In genomic region chr16:80285089-80285488, GRCh38 we compare ENCODE assay signal across 20 cellular contexts.
DNase-seq lines count a peak whose midpoint lies in the region; ATAC-seq, FAIRE-seq and TF ChIP-seq lines count a peak whose summit lies in the region.
"Had no signal": no experiment of that assay in that cellular context is flagged by ENCODE, and none has a peak within 500 bp of the region (broad histone marks: within the 10 kb centered on the region; RNA-seq: fewer than 3 reads in every experiment).

No MANE protein-coding gene starts in this region.

- no peaks in the 10 kb centered on the region for H3K36me3 Mint-ChIP-seq in natural killer cell
- no peaks in the 10 kb centered on the region for H3K36me3 Mint-ChIP-seq in activated CD4-positive, alpha-beta T cell treated with anti-CD3 and anti-CD28 coated beads, Interleukin-2, amount 10 ng/mL, durations not matched to agents 7 days and 5 days (ENCODE audit: low read depth)
- H3K36me3 Mint-ChIP-seq: brain, memory B cell had no signal

- DNase-seq in AG04450 (ENCODE audit: low read depth, low spot score) (peak; percentile 47), HTR-8/SVneo (ENCODE audit: insufficient read length, low spot score) (peak; percentile 33), astrocyte of the spinal cord (ENCODE audit: low read depth, low spot score) (peak; percentile 81), kidney epithelial cell (ENCODE audit: low read depth) (peak; percentile 85), natural killer cell (no peak)
- DNase-seq in activated CD4-positive, alpha-beta T cell treated with anti-CD3 and anti-CD28 coated beads, Interleukin-2, amount 10 ng/mL, durations not matched to agents 7 days and 5 days = no peak
- DNase-seq: activated CD8-positive, alpha-beta T cell treated with anti-CD3 and anti-CD28 coated beads, Interleukin-2, amount 10 ng/mL, durations not matched to agents 7 days and 5 days; activated effector memory CD4-positive, alpha-beta T cell treated with anti-CD3 and anti-CD28 coated beads, Interleukin-2, amount 50 U/mL, for 16 hours; DMS53; KBM-7; NCI-H187 treated with DMSO at 0.1 percent for 48 hours; NCI-H69; stimulated activated CD4-positive, alpha-beta T cell treated with anti-CD3 and anti-CD28 coated beads, Interleukin-15, amount 100 ng/mL, for 24 hours; testis had no signal

- H3K27me3 ChIP-seq in AG04450 (ENCODE audit: control insufficient read depth, insufficient read depth, low read length) (no peaks in the 10 kb centered on the region), kidney epithelial cell (ENCODE audit: control insufficient read depth, insufficient read depth, low read length) (no peaks in the 10 kb centered on the region)
- H3K27me3 ChIP-seq: BLaER1, testis had no signal

- no peak overlapping the region for H3K27ac Mint-ChIP-seq in natural killer cell
- no peak overlapping the region for H3K27ac Mint-ChIP-seq in activated CD4-positive, alpha-beta T cell treated with anti-CD3 and anti-CD28 coated beads, Interleukin-2, amount 10 ng/mL, durations not matched to agents 7 days and 5 days
- H3K27ac Mint-ChIP-seq: activated CD8-positive, alpha-beta T cell treated with anti-CD3 and anti-CD28 coated beads, Interleukin-2, amount 10 ng/mL, durations not matched to agents 7 days and 5 days; brain; memory B cell had no signal

- peak; percentile 83 for FAIRE-seq in HTR-8/SVneo (lab: Jason Lieb, UNC)
- FAIRE-seq: GM12892 had no signal

- H3K9me3 ChIP-seq in AG04450 (ENCODE audit: control insufficient read depth, insufficient read depth, low read length) = no peaks in the 10 kb centered on the region
- H3K9me3 ChIP-seq: BLaER1, testis had no signal

- ATAC-seq in HG03175 (IDR thresholded peaks at IDR 0.05; ENCODE audit: unreplicated experiment) (no peak), GM18867 (IDR thresholded peaks at IDR 0.05; ENCODE audit: unreplicated experiment) (no peak), natural killer cell (no peak)
- ATAC-seq: activated CD8-positive, alpha-beta T cell treated with anti-CD3 and anti-CD28 coated beads, Interleukin-2, amount 10 ng/mL, durations not matched to agents 7 days and 5 days had no signal

- no peak overlapping the region for H3K4me3 ChIP-seq in AG04450 (ENCODE audit: low read depth, low read length)
- H3K4me3 ChIP-seq in astrocyte of the spinal cord (ENCODE audit: low read depth, low read length) = no peak overlapping the region
- H3K4me3 ChIP-seq in kidney epithelial cell (ENCODE audit: low read depth, low read length) = no peak overlapping the region
- H3K4me3 ChIP-seq: BLaER1, testis had no signal

- H3K27me3 Mint-ChIP-seq in natural killer cell (ENCODE audit: low read depth in 2 of 2) = peaks cover 4 to 21% of the 10 kb centered on the region in 2 donors
- H3K27me3 Mint-ChIP-seq in activated CD4-positive, alpha-beta T cell treated with anti-CD3 and anti-CD28 coated beads, Interleukin-2, amount 10 ng/mL, durations not matched to agents 7 days and 5 days = peaks cover 12% of the 10 kb centered on the region

- H3K9me3 Mint-ChIP-seq in natural killer cell = peaks cover 0 to 2% of the 10 kb centered on the region in 2 donors
- no peaks in the 10 kb centered on the region for H3K9me3 Mint-ChIP-seq in activated CD4-positive, alpha-beta T cell treated with anti-CD3 and anti-CD28 coated beads, Interleukin-2, amount 10 ng/mL, durations not matched to agents 7 days and 5 days
- H3K9me3 Mint-ChIP-seq: memory B cell had no signal

- no peaks in the 10 kb centered on the region for H3K4me1 Mint-ChIP-seq in natural killer cell
- no peaks in the 10 kb centered on the region for H3K4me1 Mint-ChIP-seq in activated CD4-positive, alpha-beta T cell treated with anti-CD3 and anti-CD28 coated beads, Interleukin-2, amount 10 ng/mL, durations not matched to agents 7 days and 5 days
- H3K4me1 Mint-ChIP-seq: brain, memory B cell had no signal

- intact Hi-C loops in natural killer cell (cut with micrococcal nuclease) = no loop called here

- H3K27ac ChIP-seq in AG04450 (ENCODE audit: low read depth, low read length) = no peak overlapping the region
- H3K27ac ChIP-seq: BLaER1, testis had no signal

- CTCF ChIA-PET in AG04450 (lab: Charles Lee) = no interaction called here
- CTCF ChIA-PET in activated CD4-positive, alpha-beta T cell treated with anti-CD3 and anti-CD28 coated beads, Interleukin-2, amount 10 ng/mL, durations not matched to agents 7 days and 5 days (lab: Charles Lee) = no interaction called here

- in situ Hi-C loops in astrocyte of the spinal cord (cut with HindIII; ENCODE audit: low sequenced_read_pairs) = no loop called here

- H3K4me3 Mint-ChIP-seq in natural killer cell = no peak overlapping the region
- no peak overlapping the region for H3K4me3 Mint-ChIP-seq in activated CD4-positive, alpha-beta T cell treated with anti-CD3 and anti-CD28 coated beads, Interleukin-2, amount 10 ng/mL, durations not matched to agents 7 days and 5 days
- H3K4me3 Mint-ChIP-seq: activated CD8-positive, alpha-beta T cell treated with anti-CD3 and anti-CD28 coated beads, Interleukin-2, amount 10 ng/mL, durations not matched to agents 7 days and 5 days; brain; memory B cell had no signal

- POLR2A ChIA-PET in AG04450 (lab: Yijun Ruan, JAX) = no interaction called here
- POLR2A ChIA-PET in activated CD4-positive, alpha-beta T cell treated with anti-CD3 and anti-CD28 coated beads, Interleukin-2, amount 10 ng/mL, durations not matched to agents 7 days and 5 days (lab: Charles Lee) = no interaction called here

- no peak for TF ChIP-seq CTCF in AG04450 (IDR thresholded peaks at IDR 0.05; ENCODE audit: low read depth, low read length)
- no peak for TF ChIP-seq CTCF in astrocyte of the spinal cord (IDR thresholded peaks at IDR 0.05; ENCODE audit: low read depth, low read length)
- TF ChIP-seq CTCF in kidney epithelial cell (IDR thresholded peaks at IDR 0.05; ENCODE audit: insufficient read depth, low read length, poor library complexity, severe bottlenecking) = no peak
- TF ChIP-seq CTCF in natural killer cell (IDR thresholded peaks at IDR 0.05) = no peak

- H3K36me3 ChIP-seq in kidney epithelial cell (ENCODE audit: control insufficient read depth, insufficient read depth, low read length) = no peaks in the 10 kb centered on the region
- H3K36me3 ChIP-seq: BLaER1 had no signal

Comparison
In these comparisons a context has a peak if more than half of its experiments do, and no peak if none do; other contexts are left out.
1. DNase-seq: peak in AG04450 (single experiment), HTR-8/SVneo (single experiment), astrocyte of the spinal cord (single experiment) and kidney epithelial cell (single experiment); none in natural killer cell (single experiment) and activated CD4-positive, alpha-beta T cell treated with anti-CD3 and anti-CD28 coated beads, Interleukin-2, amount 10 ng/mL, durations not matched to agents 7 days and 5 days (single experiment).